Comparison of ENCODE assay signal across 24 cellular contexts in genomic region chr12:28857327-28857726, GRCh38.
"Had no signal": no experiment of that assay in that cellular context is flagged by ENCODE, and none has a peak within 500 bp of the region (broad histone marks: within the 10 kb centered on the region; RNA-seq: fewer than 3 reads in every experiment).

No MANE protein-coding gene starts in this region.

- H2AFZ ChIP-seq: parathyroid adenoma had no signal

- ATAC-seq: effector memory CD8-positive, alpha-beta T cell; gastroesophageal sphincter; left lobe of liver; mucosa of descending colon; natural killer cell; psoas muscle; stimulated activated naive B cell treated with anti-CD40 and anti-IgM and Interleukin-4, amounts not matched to agents 10 μg/mL and 1 μg/mL and 100 μg/mL, for 72 hours; stimulated activated naive CD8-positive, alpha-beta T cell treated with anti-CD3 and anti-CD28 coated beads, Interleukin-15, amount 100 ng/mL, for 72 hours; upper lobe of right lung had no signal

- H3K79me2 ChIP-seq: parathyroid adenoma had no signal

- H3K4me1 Mint-ChIP-seq: natural killer cell; stimulated activated naive B cell treated with anti-CD40 and anti-IgM and Interleukin-4, amounts not matched to agents 10 μg/mL and 1 μg/mL and 100 μg/mL, for 72 hours; stimulated activated naive CD8-positive, alpha-beta T cell treated with anti-CD3 and anti-CD28 coated beads, Interleukin-15, amount 100 ng/mL, for 72 hours had no signal

- H3K4me3 ChIP-seq: esophagus muscularis mucosa, gastroesophageal sphincter, mucosa of descending colon, psoas muscle, spleen, testis, tibial nerve, upper lobe of right lung, vagina had no signal

- H3K4me3 Mint-ChIP-seq: dendritic cell treated with granulocyte-macrophage colony-stimulating factor and Interleukin-4, amounts not matched to agents 40 ng/mL and 50 ng/mL, for 4 days; effector memory CD8-positive, alpha-beta T cell; natural killer cell; stimulated activated naive B cell treated with anti-CD40 and anti-IgM and Interleukin-4, amounts not matched to agents 10 μg/mL and 1 μg/mL and 100 μg/mL, for 72 hours; stimulated activated naive CD8-positive, alpha-beta T cell treated with anti-CD3 and anti-CD28 coated beads, Interleukin-15, amount 100 ng/mL, for 72 hours had no signal

- H3K9me3 Mint-ChIP-seq: dendritic cell treated with granulocyte-macrophage colony-stimulating factor and Interleukin-4, amounts not matched to agents 40 ng/mL and 50 ng/mL, for 4 days; effector memory CD8-positive, alpha-beta T cell; stimulated activated naive B cell treated with anti-CD40 and anti-IgM and Interleukin-4, amounts not matched to agents 10 μg/mL and 1 μg/mL and 100 μg/mL, for 72 hours; stimulated activated naive CD8-positive, alpha-beta T cell treated with anti-CD3 and anti-CD28 coated beads, Interleukin-15, amount 100 ng/mL, for 72 hours had no signal

- H3K27ac ChIP-seq: epithelial cell of prostate, esophagus muscularis mucosa, gastroesophageal sphincter, parathyroid adenoma, psoas muscle, spleen, upper lobe of right lung, vagina had no signal

- H3K9me3 ChIP-seq: esophagus muscularis mucosa, gastroesophageal sphincter, mucosa of descending colon, psoas muscle, spleen, testis, tibial nerve, upper lobe of right lung, vagina had no signal

- H3K36me3 ChIP-seq: esophagus muscularis mucosa, gastroesophageal sphincter, spleen, tibial nerve, upper lobe of right lung, vagina had no signal

- H3K27ac Mint-ChIP-seq: dendritic cell treated with granulocyte-macrophage colony-stimulating factor and Interleukin-4, amounts not matched to agents 40 ng/mL and 50 ng/mL, for 4 days; effector memory CD8-positive, alpha-beta T cell; natural killer cell; stimulated activated naive B cell treated with anti-CD40 and anti-IgM and Interleukin-4, amounts not matched to agents 10 μg/mL and 1 μg/mL and 100 μg/mL, for 72 hours; stimulated activated naive CD8-positive, alpha-beta T cell treated with anti-CD3 and anti-CD28 coated beads, Interleukin-15, amount 100 ng/mL, for 72 hours had no signal

- H3K36me3 Mint-ChIP-seq: natural killer cell; stimulated activated naive B cell treated with anti-CD40 and anti-IgM and Interleukin-4, amounts not matched to agents 10 μg/mL and 1 μg/mL and 100 μg/mL, for 72 hours had no signal

- H3K27me3 Mint-ChIP-seq: dendritic cell treated with granulocyte-macrophage colony-stimulating factor and Interleukin-4, amounts not matched to agents 40 ng/mL and 50 ng/mL, for 4 days; effector memory CD8-positive, alpha-beta T cell; stimulated activated naive B cell treated with anti-CD40 and anti-IgM and Interleukin-4, amounts not matched to agents 10 μg/mL and 1 μg/mL and 100 μg/mL, for 72 hours; stimulated activated naive CD8-positive, alpha-beta T cell treated with anti-CD3 and anti-CD28 coated beads, Interleukin-15, amount 100 ng/mL, for 72 hours had no signal

- DNase-seq: effector memory CD8-positive, alpha-beta T cell; glutamatergic neuron; islet precursor cell; mammary epithelial cell; mucosa of descending colon; natural killer cell; psoas muscle; retina; spleen; stimulated activated CD4-positive, alpha-beta T cell treated with anti-CD3 and anti-CD28 coated beads, Interleukin-15, amount 100 ng/mL, for 24 hours; stimulated activated CD4-positive, alpha-beta T cell treated with anti-CD3 and anti-CD28 coated beads, Interleukin-1b, Interleukin-23, amount 100 ng/mL, for 48 hours; stimulated activated CD4-positive, alpha-beta T cell treated with anti-CD3 and anti-CD28 coated beads, Interleukin-4, amount 100 ng/mL, for 24 hours; stimulated activated naive B cell treated with anti-CD40 and anti-IgM and Interleukin-4, amounts not matched to agents 10 μg/mL and 1 μg/mL and 100 μg/mL, for 72 hours; stimulated activated naive CD8-positive, alpha-beta T cell treated with anti-CD3 and anti-CD28 coated beads, Interleukin-15, amount 100 ng/mL, for 72 hours; testis; upper lobe of right lung had no signal

- H3K4me1 ChIP-seq: esophagus muscularis mucosa, gastroesophageal sphincter, parathyroid adenoma, psoas muscle, spleen, testis, upper lobe of right lung, vagina had no signal
